In genomic region chr1:168091063-168091462, GRCh38 we compare ENCODE assay signal across 31 cellular contexts. TPM values are rescaled to one million over a fixed set of nuclear protein-coding genes. Genes with fewer than 3 reads are reported as not detected.
"Had no signal": no experiment of that assay in that cellular context is flagged by ENCODE, and none has a peak within 500 bp of the region (broad histone marks: within the 10 kb centered on the region; RNA-seq: fewer than 3 reads in every experiment).

No MANE protein-coding gene starts in this region.

- H3K4me1 Mint-ChIP-seq: activated CD4-positive, alpha-beta T cell treated with anti-CD3 and anti-CD28 coated beads, Interleukin-2, amount 10 ng/mL, durations not matched to agents 24 days and 14 days had no signal

- ATAC-seq: activated CD8-positive, alpha-beta T cell treated with anti-CD3 and anti-CD28 coated beads, Interleukin-2, amount 10 ng/mL, durations not matched to agents 7 days and 5 days; activated naive CD4-positive, alpha-beta T cell treated with anti-CD3 and anti-CD28 coated beads, Interleukin-2, amount 50 U/mL, for 72 hours; body of pancreas had no signal

- H3K4me2 ChIP-seq: PC-9 had no signal

- H3K36me3 ChIP-seq: adrenal gland, breast epithelium, MG63, WERI-Rb-1 had no signal

- H3K9me3 ChIP-seq: adrenal gland, body of pancreas, breast epithelium, MG63 had no signal

- H3K4me1 ChIP-seq: breast epithelium had no signal

- H2AFZ ChIP-seq: PC-9 had no signal

- H3K27ac ChIP-seq: adrenal gland, body of pancreas, breast epithelium, PC-9, WERI-Rb-1 had no signal

- H3K36me3 Mint-ChIP-seq: activated naive CD4-positive, alpha-beta T cell treated with anti-CD3 and anti-CD28 coated beads, Interleukin-2, amount 50 U/mL, for 72 hours had no signal

- DNase-seq: activated CD4-positive, alpha-beta T cell treated with anti-CD3 and anti-CD28 coated beads, Interleukin-2, amount 10 ng/mL, durations not matched to agents 24 days and 14 days; activated CD4-positive, alpha-beta T cell treated with anti-CD3 and anti-CD28 coated beads, Interleukin-2, amount 50 U/mL, for 4 hours; activated CD8-positive, alpha-beta T cell treated with anti-CD3 and anti-CD28 coated beads, Interleukin-2, amount 10 ng/mL, durations not matched to agents 7 days and 5 days; activated gamma-delta T cell treated with Interleukin-2 at 50 U/mL for 16 hours; activated naive CD4-positive, alpha-beta T cell treated with anti-CD3 and anti-CD28 coated beads for 36 hours; activated T-cell treated with anti-CD3 and anti-CD28 coated beads, Interleukin-2, amount 50 U/mL, for 24 hours; adrenal gland; body of pancreas; Karpas-422; KBM-7; MG63; NCI-H1048; NCI-H1105 treated with DMSO at 0.1 percent for 48 hours; NCI-H1436; NCI-H1694; NCI-H1930; NCI-H2081 treated with DMSO at 0.1 percent for 48 hours; NCI-H226; NCI-H446 treated with DMSO at 0.1 percent for 48 hours; NCI-H524; NCI-H69; NK-92 treated with Interleukin-12 subunit alpha and Interleukin-12 subunit beta, amount 100 ng/mL, for 24 hours; PC-9; Right ventricle myocardium superior; SW 1271; T-helper 1 cell; T-helper 2 cell; T-helper 9 cell; WERI-Rb-1 had no signal

- H3K27me3 ChIP-seq: adrenal gland, body of pancreas, breast epithelium, MG63 had no signal

- H3K9me3 Mint-ChIP-seq: activated CD4-positive, alpha-beta T cell treated with anti-CD3 and anti-CD28 coated beads, Interleukin-2, amount 10 ng/mL, durations not matched to agents 24 days and 14 days; activated naive CD4-positive, alpha-beta T cell treated with anti-CD3 and anti-CD28 coated beads for 36 hours; activated naive CD4-positive, alpha-beta T cell treated with anti-CD3 and anti-CD28 coated beads, Interleukin-2, amount 50 U/mL, for 72 hours; activated T-cell treated with anti-CD3 and anti-CD28 coated beads, Interleukin-2, amount 50 U/mL, for 24 hours had no signal

- H3K4me3 ChIP-seq: adrenal gland, body of pancreas, breast epithelium, MG63, PC-9 had no signal

- H3K27ac Mint-ChIP-seq: activated CD4-positive, alpha-beta T cell treated with anti-CD3 and anti-CD28 coated beads, Interleukin-2, amount 10 ng/mL, durations not matched to agents 24 days and 14 days; activated CD8-positive, alpha-beta T cell treated with anti-CD3 and anti-CD28 coated beads, Interleukin-2, amount 10 ng/mL, durations not matched to agents 7 days and 5 days; activated naive CD4-positive, alpha-beta T cell treated with anti-CD3 and anti-CD28 coated beads for 36 hours; activated naive CD4-positive, alpha-beta T cell treated with anti-CD3 and anti-CD28 coated beads, Interleukin-2, amount 50 U/mL, for 72 hours; activated T-cell treated with anti-CD3 and anti-CD28 coated beads, Interleukin-2, amount 50 U/mL, for 24 hours had no signal

- H3K4me3 Mint-ChIP-seq: activated CD4-positive, alpha-beta T cell treated with anti-CD3 and anti-CD28 coated beads, Interleukin-2, amount 10 ng/mL, durations not matched to agents 24 days and 14 days; activated CD8-positive, alpha-beta T cell treated with anti-CD3 and anti-CD28 coated beads, Interleukin-2, amount 10 ng/mL, durations not matched to agents 7 days and 5 days; activated naive CD4-positive, alpha-beta T cell treated with anti-CD3 and anti-CD28 coated beads for 36 hours; activated T-cell treated with anti-CD3 and anti-CD28 coated beads, Interleukin-2, amount 50 U/mL, for 24 hours had no signal

- H3K27me3 Mint-ChIP-seq: activated T-cell treated with anti-CD3 and anti-CD28 coated beads, Interleukin-2, amount 50 U/mL, for 24 hours had no signal

RNA-seq across cellular contexts. Expression of gene GPR161, which starts 45.7 kb away (rescaled TPM):
- total RNA-seq: activated CD8-positive, alpha-beta T cell treated with anti-CD3 and anti-CD28 coated beads, Interleukin-2, amount 10 ng/mL, durations not matched to agents 7 days and 5 days had no signal
